Comparison of ENCODE assay signal across 1 cellular context in the genomic region with DNA sequence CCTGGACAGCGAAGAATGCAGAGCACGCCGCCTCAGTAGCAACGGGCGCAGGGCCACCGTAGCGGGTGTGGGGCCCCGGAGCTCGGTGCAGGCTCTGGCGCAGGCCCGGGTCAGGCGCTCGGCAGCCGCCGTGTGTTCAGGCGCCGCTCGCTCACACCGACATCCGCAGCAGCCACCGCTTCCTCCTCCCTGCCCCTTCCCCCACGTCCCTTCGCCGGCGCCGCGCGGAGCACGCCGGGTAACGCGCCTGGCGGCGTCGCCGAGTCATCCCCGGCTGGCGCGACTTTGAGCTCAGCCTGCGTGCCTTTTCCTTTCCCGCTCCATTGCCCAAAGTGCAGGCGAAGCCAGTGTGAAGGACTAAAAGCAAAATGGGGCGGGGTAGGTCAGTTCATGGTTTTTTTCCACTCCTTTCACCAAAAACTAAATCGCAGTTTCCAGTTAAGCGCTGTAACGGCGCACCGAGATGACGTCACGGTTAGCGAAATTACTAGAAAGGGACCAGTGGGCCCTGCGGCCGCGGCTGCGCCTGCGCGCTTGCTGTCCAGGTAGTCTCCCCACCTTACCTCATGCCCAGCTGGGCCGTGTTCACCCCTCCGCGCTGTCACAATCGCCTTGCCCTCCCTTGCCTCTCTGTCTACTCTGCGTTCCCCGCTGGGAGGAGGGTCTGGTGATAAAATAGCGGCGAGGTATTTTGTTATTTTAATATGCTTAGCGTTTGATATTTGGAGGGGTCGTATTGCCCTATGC.
TF ChIP-seq lines count a peak whose summit lies in the region.

TSS of gene UBQLN1 (minus strand) at position 191 of the 747 bp plus-strand sequence. CDS start 279 bp downstream, outside the sequence.

TF ChIP-seq in HepG2, 621 proteins besides CTCF, POLR2A, EP300 and RAD21 (continued from another document and continues in another):
- TF ChIP-seq, protein P1, sequence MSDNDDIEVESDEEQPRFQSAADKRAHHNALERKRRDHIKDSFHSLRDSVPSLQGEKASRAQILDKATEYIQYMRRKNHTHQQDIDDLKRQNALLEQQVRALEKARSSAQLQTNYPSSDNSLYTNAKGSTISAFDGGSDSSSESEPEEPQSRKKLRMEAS (IDR thresholded peaks at IDR 0.05): peak; percentile 92
- TF ChIP-seq ZNF644 (CRISPR knock-in tag; IDR thresholded peaks at IDR 0.05; ENCODE audit: low read depth): no peak
- TF ChIP-seq SNAPC5 (CRISPR knock-in tag; IDR thresholded peaks at IDR 0.05; ENCODE audit: borderline replicate concordance): no peak; the same call in 1 of the 2 replicates
- peak; percentile 2 for TF ChIP-seq AGO2 (optimal IDR thresholded peaks at IDR 0.05; ENCODE audit: low read depth, low read length)
- TF ChIP-seq FOXP4 (CRISPR knock-in tag; IDR thresholded peaks at IDR 0.05): 0 out of 2 replicates have a peak, but pooled peaks have one; percentile 16
- no peak for TF ChIP-seq HNRNPL (IDR thresholded peaks at IDR 0.05; ENCODE audit: low read depth, low read length)
- TF ChIP-seq HNRNPK (IDR thresholded peaks at IDR 0.05; ENCODE audit: low read depth, low read length, poor library complexity, severe bottlenecking): peak; percentile 93
- TF ChIP-seq ZNF136 (CRISPR knock-in tag; IDR thresholded peaks at IDR 0.05; ENCODE audit: low read depth): peak; percentile 24; the same call in 1 of the 2 replicates
- TF ChIP-seq IRF2 (CRISPR knock-in tag; IDR thresholded peaks at IDR 0.05): peak; percentile 92
- peak; percentile 99 for TF ChIP-seq CREM (IDR thresholded peaks at IDR 0.05)
- TF ChIP-seq CREM (CRISPR knock-in tag; IDR thresholded peaks at IDR 0.05): peak; percentile 44; the same call in 1 of the 2 replicates
- no peak for TF ChIP-seq ZNF296 (CRISPR knock-in tag; conservative IDR thresholded peaks at IDR 0.05)
- no peak; the same call in 1 of the 2 replicates for TF ChIP-seq NCOA2 (CRISPR knock-in tag; IDR thresholded peaks at IDR 0.05)
- no peak for TF ChIP-seq REXO4 (CRISPR knock-in tag; IDR thresholded peaks at IDR 0.05; ENCODE audit: borderline replicate concordance)
- TF ChIP-seq SP4 (CRISPR knock-in tag; IDR thresholded peaks at IDR 0.05): no peak; the same call in none of the 2 replicates
- TF ChIP-seq ZC3H4 (CRISPR knock-in tag; IDR thresholded peaks at IDR 0.05; ENCODE audit: borderline replicate concordance): no peak; the same call in 1 of the 2 replicates
- no peak for TF ChIP-seq DMTF1 (CRISPR knock-in tag; IDR thresholded peaks at IDR 0.05)
- TF ChIP-seq ZBTB44 (CRISPR knock-in tag; IDR thresholded peaks at IDR 0.05): 0 out of 2 replicates have a peak, but pooled peaks have one; percentile 76
- peak; percentile 43 for TF ChIP-seq IRF9 (CRISPR knock-in tag; IDR thresholded peaks at IDR 0.05; ENCODE audit: borderline replicate concordance)
- no peak; the same call in 1 of the 2 replicates for TF ChIP-seq ZNF512 (CRISPR knock-in tag; IDR thresholded peaks at IDR 0.05)
- no peak for TF ChIP-seq ZXDC (CRISPR knock-in tag; IDR thresholded peaks at IDR 0.05)
- TF ChIP-seq, protein P2, sequence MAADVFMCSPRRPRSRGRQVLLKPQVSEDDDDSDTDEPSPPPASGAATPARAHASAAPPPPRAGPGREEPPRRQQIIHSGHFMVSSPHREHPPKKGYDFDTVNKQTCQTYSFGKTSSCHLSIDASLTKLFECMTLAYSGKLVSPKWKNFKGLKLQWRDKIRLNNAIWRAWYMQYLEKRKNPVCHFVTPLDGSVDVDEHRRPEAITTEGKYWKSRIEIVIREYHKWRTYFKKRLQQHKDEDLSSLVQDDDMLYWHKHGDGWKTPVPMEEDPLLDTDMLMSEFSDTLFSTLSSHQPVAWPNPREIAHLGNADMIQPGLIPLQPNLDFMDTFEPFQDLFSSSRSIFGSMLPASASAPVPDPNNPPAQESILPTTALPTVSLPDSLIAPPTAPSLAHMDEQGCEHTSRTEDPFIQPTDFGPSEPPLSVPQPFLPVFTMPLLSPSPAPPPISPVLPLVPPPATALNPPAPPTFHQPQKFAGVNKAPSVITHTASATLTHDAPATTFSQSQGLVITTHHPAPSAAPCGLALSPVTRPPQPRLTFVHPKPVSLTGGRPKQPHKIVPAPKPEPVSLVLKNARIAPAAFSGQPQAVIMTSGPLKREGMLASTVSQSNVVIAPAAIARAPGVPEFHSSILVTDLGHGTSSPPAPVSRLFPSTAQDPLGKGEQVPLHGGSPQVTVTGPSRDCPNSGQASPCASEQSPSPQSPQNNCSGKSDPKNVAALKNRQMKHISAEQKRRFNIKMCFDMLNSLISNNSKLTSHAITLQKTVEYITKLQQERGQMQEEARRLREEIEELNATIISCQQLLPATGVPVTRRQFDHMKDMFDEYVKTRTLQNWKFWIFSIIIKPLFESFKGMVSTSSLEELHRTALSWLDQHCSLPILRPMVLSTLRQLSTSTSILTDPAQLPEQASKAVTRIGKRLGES (CRISPR knock-in tag; IDR thresholded peaks at IDR 0.05; ENCODE audit: borderline replicate concordance): peak; percentile 16; the same call in 1 of the 2 replicates
- TF ChIP-seq ZMYM2 (CRISPR knock-in tag; IDR thresholded peaks at IDR 0.05): peak; percentile 71; the same call in 1 of the 2 replicates
- TF ChIP-seq HOXA5 (CRISPR knock-in tag; IDR thresholded peaks at IDR 0.05): peak; percentile 83
- TF ChIP-seq, protein P3, sequence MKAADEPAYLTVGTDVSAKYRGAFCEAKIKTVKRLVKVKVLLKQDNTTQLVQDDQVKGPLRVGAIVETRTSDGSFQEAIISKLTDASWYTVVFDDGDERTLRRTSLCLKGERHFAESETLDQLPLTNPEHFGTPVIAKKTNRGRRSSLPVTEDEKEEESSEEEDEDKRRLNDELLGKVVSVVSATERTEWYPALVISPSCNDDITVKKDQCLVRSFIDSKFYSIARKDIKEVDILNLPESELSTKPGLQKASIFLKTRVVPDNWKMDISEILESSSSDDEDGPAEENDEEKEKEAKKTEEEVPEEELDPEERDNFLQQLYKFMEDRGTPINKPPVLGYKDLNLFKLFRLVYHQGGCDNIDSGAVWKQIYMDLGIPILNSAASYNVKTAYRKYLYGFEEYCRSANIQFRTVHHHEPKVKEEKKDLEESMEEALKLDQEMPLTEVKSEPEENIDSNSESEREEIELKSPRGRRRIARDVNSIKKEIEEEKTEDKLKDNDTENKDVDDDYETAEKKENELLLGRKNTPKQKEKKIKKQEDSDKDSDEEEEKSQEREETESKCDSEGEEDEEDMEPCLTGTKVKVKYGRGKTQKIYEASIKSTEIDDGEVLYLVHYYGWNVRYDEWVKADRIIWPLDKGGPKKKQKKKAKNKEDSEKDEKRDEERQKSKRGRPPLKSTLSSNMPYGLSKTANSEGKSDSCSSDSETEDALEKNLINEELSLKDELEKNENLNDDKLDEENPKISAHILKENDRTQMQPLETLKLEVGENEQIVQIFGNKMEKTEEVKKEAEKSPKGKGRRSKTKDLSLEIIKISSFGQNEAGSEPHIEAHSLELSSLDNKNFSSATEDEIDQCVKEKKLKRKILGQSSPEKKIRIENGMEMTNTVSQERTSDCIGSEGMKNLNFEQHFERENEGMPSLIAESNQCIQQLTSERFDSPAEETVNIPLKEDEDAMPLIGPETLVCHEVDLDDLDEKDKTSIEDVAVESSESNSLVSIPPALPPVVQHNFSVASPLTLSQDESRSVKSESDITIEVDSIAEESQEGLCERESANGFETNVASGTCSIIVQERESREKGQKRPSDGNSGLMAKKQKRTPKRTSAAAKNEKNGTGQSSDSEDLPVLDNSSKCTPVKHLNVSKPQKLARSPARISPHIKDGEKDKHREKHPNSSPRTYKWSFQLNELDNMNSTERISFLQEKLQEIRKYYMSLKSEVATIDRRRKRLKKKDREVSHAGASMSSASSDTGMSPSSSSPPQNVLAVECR (CRISPR knock-in tag; IDR thresholded peaks at IDR 0.05; ENCODE audit: borderline replicate concordance): peak; percentile 94
- TF ChIP-seq SRSF9 (IDR thresholded peaks at IDR 0.05; ENCODE audit: borderline replicate concordance, insufficient read depth, low read depth, low read length, poor library complexity, severe bottlenecking): no peak
- no peak for TF ChIP-seq FOXK2 (IDR thresholded peaks at IDR 0.05)
- TF ChIP-seq, protein P4, sequence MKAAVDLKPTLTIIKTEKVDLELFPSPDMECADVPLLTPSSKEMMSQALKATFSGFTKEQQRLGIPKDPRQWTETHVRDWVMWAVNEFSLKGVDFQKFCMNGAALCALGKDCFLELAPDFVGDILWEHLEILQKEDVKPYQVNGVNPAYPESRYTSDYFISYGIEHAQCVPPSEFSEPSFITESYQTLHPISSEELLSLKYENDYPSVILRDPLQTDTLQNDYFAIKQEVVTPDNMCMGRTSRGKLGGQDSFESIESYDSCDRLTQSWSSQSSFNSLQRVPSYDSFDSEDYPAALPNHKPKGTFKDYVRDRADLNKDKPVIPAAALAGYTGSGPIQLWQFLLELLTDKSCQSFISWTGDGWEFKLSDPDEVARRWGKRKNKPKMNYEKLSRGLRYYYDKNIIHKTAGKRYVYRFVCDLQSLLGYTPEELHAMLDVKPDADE (CRISPR knock-in tag; IDR thresholded peaks at IDR 0.05): no peak
- TF ChIP-seq PCBP2 (optimal IDR thresholded peaks at IDR 0.05; ENCODE audit: low read depth, low read length, poor library complexity, severe bottlenecking): no peak
